In genomic region chr14:57755018-57755521, GRCh38 we compare ENCODE assay signal across 12 cellular contexts.
"Had no signal": no experiment of that assay in that cellular context is flagged by ENCODE, and none has a peak within 500 bp of the region (broad histone marks: within the 10 kb centered on the region; RNA-seq: fewer than 3 reads in every experiment).

No MANE protein-coding gene starts in this region.

- H3K4me1 Mint-ChIP-seq: activated CD4-positive, alpha-beta T cell treated with anti-CD3 and anti-CD28 coated beads for 36 hours; activated naive CD8-positive, alpha-beta T cell treated with anti-CD3 and anti-CD28 coated beads, Interleukin-2, amount 50 U/mL, for 24 hours had no signal

- H3K79me2 ChIP-seq: parathyroid adenoma had no signal

- DNase-seq: activated CD4-positive, alpha-beta T cell treated with anti-CD3 and anti-CD28 coated beads for 36 hours; activated CD8-positive, alpha-beta memory T cell treated with anti-CD3 and anti-CD28 coated beads, Interleukin-2, amount 50 U/mL, for 4 hours; activated CD8-positive, alpha-beta T cell treated with anti-CD3 and anti-CD28 coated beads for 36 hours; activated naive CD4-positive, alpha-beta T cell; activated naive CD8-positive, alpha-beta T cell treated with anti-CD3 and anti-CD28 coated beads, Interleukin-2, amount 50 U/mL, for 24 hours; heart right ventricle; left ventricle myocardium superior; stimulated activated CD4-positive, alpha-beta T cell treated with anti-CD3 and anti-CD28 coated beads, Interleukin-4, amount 100 ng/mL, for 1 hour; T1000 had no signal

- H3K27me3 ChIP-seq: ascending aorta, heart right ventricle had no signal

- H3K9me3 ChIP-seq: ascending aorta had no signal

- H3K9me3 Mint-ChIP-seq: activated CD8-positive, alpha-beta T cell treated with anti-CD3 and anti-CD28 coated beads for 36 hours; activated naive CD8-positive, alpha-beta T cell treated with anti-CD3 and anti-CD28 coated beads, Interleukin-2, amount 50 U/mL, for 24 hours; stimulated activated naive CD8-positive, alpha-beta T cell treated with anti-CD3 and anti-CD28 coated beads, Interleukin-15, Interleukin-2, amounts not matched to agents 100 ng/mL and 50 ng/mL, for 24 hours had no signal

- H3K9ac ChIP-seq: parathyroid adenoma had no signal

- H3K27me3 Mint-ChIP-seq: activated CD8-positive, alpha-beta T cell treated with anti-CD3 and anti-CD28 coated beads for 36 hours; activated naive CD8-positive, alpha-beta T cell treated with anti-CD3 and anti-CD28 coated beads, Interleukin-2, amount 50 U/mL, for 24 hours; stimulated activated naive CD8-positive, alpha-beta T cell treated with anti-CD3 and anti-CD28 coated beads, Interleukin-15, Interleukin-2, amounts not matched to agents 100 ng/mL and 50 ng/mL, for 24 hours had no signal

- H3K36me3 ChIP-seq: ascending aorta, heart right ventricle had no signal

- H3K27ac Mint-ChIP-seq: activated CD4-positive, alpha-beta T cell treated with anti-CD3 and anti-CD28 coated beads for 36 hours; activated CD8-positive, alpha-beta T cell treated with anti-CD3 and anti-CD28 coated beads for 36 hours; activated naive CD8-positive, alpha-beta T cell treated with anti-CD3 and anti-CD28 coated beads, Interleukin-2, amount 50 U/mL, for 24 hours; stimulated activated naive CD8-positive, alpha-beta T cell treated with anti-CD3 and anti-CD28 coated beads, Interleukin-15, Interleukin-2, amounts not matched to agents 100 ng/mL and 50 ng/mL, for 24 hours had no signal

- ATAC-seq: activated CD4-positive, alpha-beta T cell treated with anti-CD3 and anti-CD28 coated beads for 36 hours; activated CD8-positive, alpha-beta T cell treated with anti-CD3 and anti-CD28 coated beads for 36 hours; activated naive CD8-positive, alpha-beta T cell treated with anti-CD3 and anti-CD28 coated beads, Interleukin-2, amount 50 U/mL, for 24 hours; heart right ventricle; left ventricle myocardium superior had no signal

- H2AFZ ChIP-seq: parathyroid adenoma had no signal

- H3K27ac ChIP-seq: ascending aorta, heart right ventricle, parathyroid adenoma had no signal

- H3K4me3 ChIP-seq: ascending aorta, heart right ventricle had no signal

- H3K4me1 ChIP-seq: ascending aorta, heart right ventricle, parathyroid adenoma had no signal

- H3K4me3 Mint-ChIP-seq: activated CD4-positive, alpha-beta T cell treated with anti-CD3 and anti-CD28 coated beads for 36 hours; activated CD8-positive, alpha-beta T cell treated with anti-CD3 and anti-CD28 coated beads for 36 hours; activated naive CD8-positive, alpha-beta T cell treated with anti-CD3 and anti-CD28 coated beads, Interleukin-2, amount 50 U/mL, for 24 hours; stimulated activated naive CD8-positive, alpha-beta T cell treated with anti-CD3 and anti-CD28 coated beads, Interleukin-15, Interleukin-2, amounts not matched to agents 100 ng/mL and 50 ng/mL, for 24 hours had no signal
